Comparison of ENCODE assay signal across 1 cellular context in the genomic region with DNA sequence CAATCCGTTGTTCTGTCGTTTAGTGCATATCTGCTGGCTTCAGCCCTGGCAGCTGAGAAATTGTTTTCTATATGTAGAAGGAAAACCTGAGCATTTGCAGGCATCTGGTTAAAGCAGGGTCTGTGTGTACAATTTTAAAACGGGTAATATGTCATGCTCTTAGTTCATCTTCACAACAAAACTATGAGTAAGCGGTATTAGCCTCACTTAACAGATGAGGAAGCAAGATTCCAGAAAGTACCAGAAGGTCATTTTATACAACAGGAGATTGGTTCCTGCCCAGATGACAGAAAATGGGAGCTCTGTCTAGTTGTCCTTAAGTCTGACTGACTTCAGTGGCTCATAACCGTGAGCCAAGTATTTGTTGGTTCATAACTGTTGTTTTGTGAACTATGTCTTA.
TF ChIP-seq lines count a peak whose summit lies in the region.

No MANE protein-coding gene starts in this region.

TF ChIP-seq in H1, 55 proteins besides CTCF, POLR2A, EP300 and RAD21:
- no peak for TF ChIP-seq CHD1 (IDR thresholded peaks at IDR 0.05; ENCODE audit: low read depth, low read length)
- TF ChIP-seq SIN3A (conservative IDR thresholded peaks at IDR 0.05 in 1 of 2, IDR thresholded peaks at IDR 0.05 in 1 of 2; ENCODE audit: low read depth in 1 of 2, low read length in 2 of 2): no peak
- TF ChIP-seq EZH2 (IDR thresholded peaks at IDR 0.05; ENCODE audit: low read depth, low read length, severe bottlenecking): no peak
